In genomic region chr7:2245883-2246679, GRCh38 we compare ENCODE assay signal across 16 cellular contexts. TPM values are rescaled to one million over a fixed set of nuclear protein-coding genes. Genes with fewer than 3 reads are reported as not detected.
DNase-seq lines count a peak whose midpoint lies in the region; ATAC-seq, FAIRE-seq and TF ChIP-seq lines count a peak whose summit lies in the region.
"Had no signal": no experiment of that assay in that cellular context is flagged by ENCODE, and none has a peak within 500 bp of the region (broad histone marks: within the 10 kb centered on the region; RNA-seq: fewer than 3 reads in every experiment).

No MANE protein-coding gene starts in this region.

- peaks cover 4% of the 10 kb centered on the region for H3K36me3 Mint-ChIP-seq in nephron progenitor cell (ENCODE audit: low read depth)

- no peak overlapping the region for H2AFZ ChIP-seq in GM12878 (ENCODE audit: control insufficient read depth, low read depth, low read length)

- WGBS in GM12878 (ENCODE audit: insufficient coverage, insufficient replicate concordance, low lambda C conversion rate, missing lambda C conversion rate), result 83% methylated on average over 22 of the region's 22 CpGs

- CTCF ChIA-PET in GM12878 (lab: Yijun Ruan, JAX), result interaction anchor here (0.6 to 1.8 kb wide), 7 partner anchors 9 to 318 kb away, joined by 3 to 4 read pairs (median 3); no protein-coding TSS in a partner anchor

- TF ChIP-seq CTCF in GM12878 (IDR thresholded peaks at IDR 0.05 in 2 of 3, conservative IDR thresholded peaks at IDR 0.05 in 1 of 3; ENCODE audit: control insufficient read depth in 2 of 3, extremely low read depth in 1 of 3, insufficient read depth in 1 of 3, low read depth in 3 of 3, low read length in 3 of 3), result no peak
- no peak for TF ChIP-seq CTCF in nephron progenitor cell (IDR thresholded peaks at IDR 0.05)

- no peaks in the 10 kb centered on the region for H3K27me3 ChIP-seq in BLaER1 treated with 17β-estradiol and CSF1 and Interleukin-3, amounts not matched to agents 10 nM and 100 nM
- H3K27me3 ChIP-seq in GM12878 (replicated peaks in 1 of 2; ENCODE audit: control insufficient read depth in 2 of 2, insufficient read depth in 2 of 2, low read length in 1 of 2), result no peaks in the 10 kb centered on the region

- H3K4me3 ChIP-seq in BLaER1 treated with 17β-estradiol and CSF1 and Interleukin-3, amounts not matched to agents 10 nM and 100 nM, result peak overlapping the region in 7 of 10 experiments; percentile 3 to 44 (median 29); a peak in 12 of 20 replicates
- no peak overlapping the region for H3K4me3 ChIP-seq in GM12878

- H3K4me3 Mint-ChIP-seq in nephron progenitor cell, result no peak overlapping the region
- H3K4me3 Mint-ChIP-seq: activated T-helper 17 cell treated with anti-CD3 and anti-CD28 coated beads, Interleukin-2, amount 50 U/mL, for 72 hours; mesothelial cell of epicardium; T-helper 17 cell had no signal

- no peak for FAIRE-seq in GM12878 (lab: Jason Lieb, UNC)
- FAIRE-seq: GM18507 had no signal

- H3K9ac ChIP-seq in BLaER1 treated with 17β-estradiol and CSF1 and Interleukin-3, amounts not matched to agents 10 nM and 100 nM, result peak overlapping the region; percentile 6 to 93 (median 48); a peak in 16 of 22 replicates
- H3K9ac ChIP-seq in GM12878 (ENCODE audit: control insufficient read depth, insufficient read depth, low read length), result no peak overlapping the region

- no peak for TF ChIP-seq RAD21 in GM12878 (IDR thresholded peaks at IDR 0.05; ENCODE audit: insufficient read depth, low read depth, low read length)

- peaks cover 3% of the 10 kb centered on the region for H3K27me3 Mint-ChIP-seq in nephron progenitor cell (ENCODE audit: low read depth, poor library complexity)
- H3K27me3 Mint-ChIP-seq: activated T-helper 17 cell treated with anti-CD3 and anti-CD28 coated beads, Interleukin-2, amount 50 U/mL, for 72 hours; CD4-positive, alpha-beta memory T cell; progenitor cell of endocrine pancreas; T-helper 17 cell had no signal

- peaks cover 15% of the 10 kb centered on the region for H3K79me2 ChIP-seq in GM12878 (ENCODE audit: control insufficient read depth, insufficient read depth, low read length)

- no peak for TF ChIP-seq EP300 in GM12878 (IDR thresholded peaks at IDR 0.05; ENCODE audit: borderline replicate concordance in 1 of 2, control insufficient read depth in 1 of 2, low read depth in 2 of 2, low read length in 2 of 2)

- POLR2A ChIA-PET in GM12878 (lab: Charles Lee), result interaction anchor here (1.1 to 1.3 kb wide), 2 partner anchors 14 to 53 kb away, joined by 3 to 4 read pairs; no protein-coding TSS in a partner anchor

- H3K9me3 ChIP-seq in BLaER1 treated with 17β-estradiol and CSF1 and Interleukin-3, amounts not matched to agents 10 nM and 100 nM (replicated peaks in 1 of 11), result no peaks in the 10 kb centered on the region
- no peaks in the 10 kb centered on the region; the same call in 2 of the 3 replicates for H3K9me3 ChIP-seq in GM12878 (replicated peaks; ENCODE audit: control insufficient read depth, insufficient read depth, low read length)

- in situ Hi-C loops in GM12878 (cut with MboI), result loop anchor here (5.0 kb wide), 1 partner anchor 101 kb away; no protein-coding TSS in a partner anchor

- RAD21 ChIA-PET in GM12878 (lab: Charles Lee; ENCODE audit: unreplicated experiment), result interaction anchor here (0.9 to 1.4 kb wide), 3 partner anchors 9 to 102 kb away, joined by 3 to 5 read pairs (median 3); no protein-coding TSS in a partner anchor

- peak overlapping the region; percentile 95 for H3K27ac Mint-ChIP-seq in nephron progenitor cell
- H3K27ac Mint-ChIP-seq: activated T-helper 17 cell treated with anti-CD3 and anti-CD28 coated beads, Interleukin-2, amount 50 U/mL, for 72 hours; mesothelial cell of epicardium; progenitor cell of endocrine pancreas; T-helper 17 cell had no signal

- peak; percentile 73 for DNase-seq in GF-D8 (lab: John Stamatoyannopoulos, UW)
- DNase-seq in GM12878 (ENCODE audit: low read depth, low spot score), result no peak
- no peak for DNase-seq in nephron progenitor cell
- no peak for DNase-seq in activated CD4-positive, alpha-beta T cell treated with anti-CD3 and anti-CD28 coated beads, Interleukin-2, amount 50 U/mL, for 4 hours
- no peak for DNase-seq in NCI-H2171 (lab: John Stamatoyannopoulos, UW)
- DNase-seq in MV-4-11 (lab: John Stamatoyannopoulos, UW), result no peak
- DNase-seq: CD4-positive, alpha-beta memory T cell; NCI-H146; T-helper 17 cell had no signal

- ATAC-seq in GM12878 (no peak), HG03432 (IDR thresholded peaks at IDR 0.05; ENCODE audit: unreplicated experiment) (no peak)
- ATAC-seq: activated T-helper 17 cell treated with anti-CD3 and anti-CD28 coated beads, Interleukin-2, amount 50 U/mL, for 72 hours; Panc1; T-helper 17 cell had no signal

- peaks cover 88 to 92% (median 89%) of the 10 kb centered on the region in 10 experiments for H3K4me1 ChIP-seq in BLaER1 treated with 17β-estradiol and CSF1 and Interleukin-3, amounts not matched to agents 10 nM and 100 nM
- peaks cover 44% of the 10 kb centered on the region for H3K4me1 ChIP-seq in GM12878 (ENCODE audit: control insufficient read depth, insufficient read depth, low read length)

- TF ChIP-seq POLR2A in GM12878 (IDR thresholded peaks at IDR 0.05; ENCODE audit: low read depth, low read length), result peak; percentile 37; the same call in 1 of the 2 replicates

- peaks cover 0 to 64% (median 23%) of the 10 kb centered on the region in 11 experiments; a peak in 15 of 22 replicates for H4K20me1 ChIP-seq in BLaER1 treated with 17β-estradiol and CSF1 and Interleukin-3, amounts not matched to agents 10 nM and 100 nM
- H4K20me1 ChIP-seq in GM12878 (ENCODE audit: control insufficient read depth, insufficient read depth), result no peaks in the 10 kb centered on the region

- no TSS peak for BruUV-seq in GM12878 (replicated peaks; lab: Mats Ljungman, UMichigan)

- peaks cover 5 to 15% (median 9%) of the 10 kb centered on the region in 11 experiments; a peak in 19 of 22 replicates for H3K36me3 ChIP-seq in BLaER1 treated with 17β-estradiol and CSF1 and Interleukin-3, amounts not matched to agents 10 nM and 100 nM
- peaks cover 0 to 3% of the 10 kb centered on the region in 2 experiments; a peak in 2 of 4 replicates for H3K36me3 ChIP-seq in GM12878 (ENCODE audit: control insufficient read depth in 2 of 2, insufficient read depth in 2 of 2, low read length in 1 of 2)

- H3K9me3 Mint-ChIP-seq in nephron progenitor cell, result no peaks in the 10 kb centered on the region
- H3K9me3 Mint-ChIP-seq: activated T-helper 17 cell treated with anti-CD3 and anti-CD28 coated beads, Interleukin-2, amount 50 U/mL, for 72 hours; CD4-positive, alpha-beta memory T cell; mesothelial cell of epicardium had no signal

- intact Hi-C loops in GM12878 (cut with micrococcal nuclease; ENCODE audit: unreplicated experiment), result loop anchor here (2.0 kb wide), 1 partner anchor 103 kb away; no protein-coding TSS in a partner anchor

- H3K27ac ChIP-seq in BLaER1 treated with 17β-estradiol and CSF1 and Interleukin-3, amounts not matched to agents 10 nM and 100 nM, result peak overlapping the region in 9 of 11 experiments; percentile 20 to 80 (median 49); a peak in 17 of 22 replicates
- peak overlapping the region; percentile 36; the same call in 1 of the 2 replicates for H3K27ac ChIP-seq in GM12878 (ENCODE audit: control insufficient read depth, insufficient read depth)

- H3K4me1 Mint-ChIP-seq in nephron progenitor cell, result peaks cover 30% of the 10 kb centered on the region

- peak overlapping the region; percentile 90 to 100 (median 96) for H3K4me2 ChIP-seq in BLaER1 treated with 17β-estradiol and CSF1 and Interleukin-3, amounts not matched to agents 10 nM and 100 nM
- H3K4me2 ChIP-seq in GM12878 (ENCODE audit: control insufficient read depth, insufficient read depth), result peak overlapping the region; percentile 71

- SMC1A ChIA-PET in GM12878 (lab: Charles Lee; ENCODE audit: uncharacterized antibody, unreplicated experiment), result interaction anchor here (1.3 to 2.2 kb wide), 3 partner anchors 16 to 108 kb away, joined by 3 to 9 read pairs (median 4); no protein-coding TSS in a partner anchor

RNA-seq across cellular contexts. Expression of gene NUDT1, which starts 4.1 kb away (rescaled TPM):
- total RNA-seq in GM12878 (2013; cell fraction: nucleolus; rRNA removed), result 4.4 and 5.3 TPM in 2 replicates
- total RNA-seq in GM12878 (2014; rRNA removed) (71.4 and 81.6 TPM in 2 replicates), GM12878 (2014; rRNA removed; fragmentation: Illumina TruSeq; extraction: Trizol) (56.4 and 58.1 TPM in 2 replicates), GM12878 (2021) (62.1 TPM in 2 replicates)
- 44.4 TPM for polyA plus RNA-seq in GM12878 (2011; ENCODE audit: low read depth)
- polyA plus RNA-seq in GM12878 (2011; rRNA removed) (24.1 and 40.2 TPM in 2 replicates), GM12878 (2014; fragmentation: Illumina TruSeq; extraction: Trizol) (7.7 and 36.7 TPM in 2 replicates), GM12878 (2014; fragmentation: Nextera tagmentation; extraction: Ambion mirVana) (10 to 100 TPM in 1 of 2 experiments, 1 to 10 TPM in 1; 7.7 to 23.3 TPM), GM12878 (2014; rRNA removed) (77.5 and 87.5 TPM in 2 replicates), GM12878 (2016; fragmentation: Nextera tagmentation; extraction: Ambion mirVana) (100 to 1,000 TPM; 115 to 122 TPM)
- 61.4 and 74.1 TPM in 2 replicates for polyA plus RNA-seq in GM12878 (2011; cell fraction: cytosol; rRNA removed)
- 36.5 and 38.9 TPM in 2 replicates for polyA plus RNA-seq in GM12878 (2011; cell fraction: nucleus; rRNA removed)
- 51.4 and 59.5 TPM in 2 replicates for polyA plus RNA-seq in GM12878 (2012)
- polyA minus RNA-seq in GM12878 (2011; rRNA and poly(A)+ RNA removed), result 18.9 and 42.0 TPM in 2 replicates
- polyA minus RNA-seq in GM12878 (2011; cell fraction: cytosol; rRNA and poly(A)+ RNA removed), result 14.9 and 15.0 TPM in 2 replicates
- 7.5 and 9.6 TPM in 2 replicates for polyA minus RNA-seq in GM12878 (2011; cell fraction: nucleus; rRNA and poly(A)+ RNA removed)

RNA-seq across cellular contexts. Expression of gene MRM2, which starts 4.1 kb away (rescaled TPM):
- total RNA-seq in GM12878 (2013; cell fraction: nucleolus; rRNA removed), result 17.7 and 17.9 TPM in 2 replicates
- total RNA-seq in GM12878 (2014; rRNA removed), result 57.1 and 61.7 TPM in 2 replicates
- total RNA-seq in GM12878 (2014; rRNA removed; fragmentation: Illumina TruSeq; extraction: Trizol), result 54.8 and 60.1 TPM in 2 replicates
- total RNA-seq in GM12878 (2021), result 61.2 and 62.9 TPM in 2 replicates
- polyA plus RNA-seq in GM12878 (2011; ENCODE audit: low read depth), result 25.8 TPM
- polyA plus RNA-seq in GM12878 (2011; rRNA removed), result 34.8 and 43.2 TPM in 2 replicates
- 36.7 and 39.9 TPM in 2 replicates for polyA plus RNA-seq in GM12878 (2011; cell fraction: cytosol; rRNA removed)
- 16.7 and 20.8 TPM in 2 replicates for polyA plus RNA-seq in GM12878 (2011; cell fraction: nucleus; rRNA removed)
- 37.1 and 37.7 TPM in 2 replicates for polyA plus RNA-seq in GM12878 (2012)
- 75.6 and 79.8 TPM in 2 replicates for polyA plus RNA-seq in GM12878 (2014; fragmentation: Illumina TruSeq; extraction: Trizol)
- polyA plus RNA-seq in GM12878 (2014; fragmentation: Nextera tagmentation; extraction: Ambion mirVana), result 10 to 100 TPM; 91.4 to 92.9 TPM
- polyA plus RNA-seq in GM12878 (2014; rRNA removed), result 58.9 and 59.2 TPM in 2 replicates
- 100 to 1,000 TPM; 125 to 128 TPM for polyA plus RNA-seq in GM12878 (2016; fragmentation: Nextera tagmentation; extraction: Ambion mirVana)
- 29.7 and 30.7 TPM in 2 replicates for polyA minus RNA-seq in GM12878 (2011; rRNA and poly(A)+ RNA removed)
- polyA minus RNA-seq in GM12878 (2011; cell fraction: cytosol; rRNA and poly(A)+ RNA removed), result 10.8 and 13.8 TPM in 2 replicates
- 9.9 and 13.7 TPM in 2 replicates for polyA minus RNA-seq in GM12878 (2011; cell fraction: nucleus; rRNA and poly(A)+ RNA removed)

RNA-seq across cellular contexts. Expression of gene MAD1L1, which starts 13.3 kb away (rescaled TPM):
- total RNA-seq in GM12878 (2013; cell fraction: nucleolus; rRNA removed), result 141 TPM in 2 replicates
- total RNA-seq in GM12878 (2014; rRNA removed) (70.5 and 75.7 TPM in 2 replicates), GM12878 (2014; rRNA removed; fragmentation: Illumina TruSeq; extraction: Trizol) (17.1 and 18.7 TPM in 2 replicates), GM12878 (2021) (56.5 and 56.6 TPM in 2 replicates)
- polyA plus RNA-seq in GM12878 (2011; ENCODE audit: low read depth), result 20.3 TPM
- polyA plus RNA-seq in GM12878 (2011; rRNA removed) (18.6 and 33.4 TPM in 2 replicates), GM12878 (2014; fragmentation: Illumina TruSeq; extraction: Trizol) (2.4 and 8.1 TPM in 2 replicates), GM12878 (2014; fragmentation: Nextera tagmentation; extraction: Ambion mirVana) (1 to 10 TPM; 2.2 to 5.1 TPM), GM12878 (2014; rRNA removed) (43.2 and 63.4 TPM in 2 replicates), GM12878 (2016; fragmentation: Nextera tagmentation; extraction: Ambion mirVana) (10 to 100 TPM; 73.1 to 76.8 TPM)
- polyA plus RNA-seq in GM12878 (2011; cell fraction: cytosol; rRNA removed), result 63.4 and 81.7 TPM in 2 replicates
- 48.8 and 57.0 TPM in 2 replicates for polyA plus RNA-seq in GM12878 (2011; cell fraction: nucleus; rRNA removed)
- 37.9 and 62.7 TPM in 2 replicates for polyA plus RNA-seq in GM12878 (2012)
- polyA minus RNA-seq in GM12878 (2011; rRNA and poly(A)+ RNA removed), result 26.5 and 49.2 TPM in 2 replicates
- polyA minus RNA-seq in GM12878 (2011; cell fraction: cytosol; rRNA and poly(A)+ RNA removed), result 29.7 and 31.5 TPM in 2 replicates
- polyA minus RNA-seq in GM12878 (2011; cell fraction: nucleus; rRNA and poly(A)+ RNA removed), result 23.5 and 35.1 TPM in 2 replicates
